In the genomic region with DNA sequence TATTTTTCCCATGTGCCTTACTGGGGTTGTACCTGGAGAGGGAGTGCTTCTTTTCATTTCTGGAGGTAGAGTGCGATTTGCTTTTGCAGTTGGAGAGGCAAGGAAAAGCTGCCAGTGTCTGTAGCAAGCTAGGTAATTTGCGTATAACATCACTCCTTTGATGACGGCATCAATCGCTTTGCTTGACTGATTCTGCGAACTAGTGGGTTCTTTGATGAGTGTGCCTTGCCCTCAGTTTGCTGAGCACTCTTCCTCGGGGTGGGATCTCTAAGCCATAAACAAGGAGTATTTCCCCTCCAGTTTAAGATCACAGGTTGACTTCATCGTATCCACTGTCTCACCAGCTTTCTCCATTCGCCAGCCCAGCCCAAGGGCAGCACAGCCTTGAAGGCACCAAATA, we compare ENCODE assay signal across 18 cellular contexts.
"Had no signal": no experiment of that assay in that cellular context is flagged by ENCODE, and none has a peak within 500 bp of the region (broad histone marks: within the 10 kb centered on the region; RNA-seq: fewer than 3 reads in every experiment).

No MANE protein-coding gene starts in this region.

- H3K4me1 ChIP-seq: neural progenitor cell had no signal

- H3K9me3 Mint-ChIP-seq: neural progenitor cell; stimulated activated naive B cell treated with anti-CD40 and anti-IgM and Interleukin-4, amounts not matched to agents 10 μg/mL and 1 μg/mL and 100 μg/mL, for 72 hours; type B pancreatic cell had no signal

- H2AFZ ChIP-seq: neural progenitor cell had no signal

- H3K9ac ChIP-seq: neural progenitor cell had no signal

- H3K27me3 Mint-ChIP-seq: activated naive CD8-positive, alpha-beta T cell; stimulated activated naive B cell treated with anti-CD40 and anti-IgM and Interleukin-4, amounts not matched to agents 10 μg/mL and 1 μg/mL and 100 μg/mL, for 72 hours; type B pancreatic cell had no signal

- H3K36me3 ChIP-seq: neural progenitor cell, right lobe of liver had no signal

- H3K27me3 ChIP-seq: neural progenitor cell, right lobe of liver had no signal

- H3K27ac ChIP-seq: neural progenitor cell, psoas muscle, right lobe of liver had no signal

- H3K36me3 Mint-ChIP-seq: activated naive CD8-positive, alpha-beta T cell; neural progenitor cell; stimulated activated naive B cell treated with anti-CD40 and anti-IgM and Interleukin-4, amounts not matched to agents 10 μg/mL and 1 μg/mL and 100 μg/mL, for 72 hours; type B pancreatic cell had no signal

- H3K9me3 ChIP-seq: psoas muscle, right lobe of liver had no signal

- H3K4me2 ChIP-seq: neural progenitor cell had no signal

- H3K4me3 Mint-ChIP-seq: activated CD8-positive, alpha-beta T cell treated with anti-CD3 and anti-CD28 coated beads, Interleukin-2, amount 10 ng/mL, durations not matched to agents 7 days and 5 days; activated naive CD8-positive, alpha-beta T cell; neural progenitor cell; stimulated activated naive B cell treated with anti-CD40 and anti-IgM and Interleukin-4, amounts not matched to agents 10 μg/mL and 1 μg/mL and 100 μg/mL, for 72 hours; type B pancreatic cell had no signal

- H3K4me3 ChIP-seq: lung, neural progenitor cell, psoas muscle, right lobe of liver had no signal

- DNase-seq: activated CD4-positive, CD25-positive, alpha-beta regulatory T cell treated with anti-CD3 and anti-CD28 coated beads, Interleukin-2, amount 50 U/mL, for 72 hours; activated CD8-positive, alpha-beta memory T cell treated with anti-CD3 and anti-CD28 coated beads, Interleukin-2, amount 50 U/mL, for 4 hours; activated CD8-positive, alpha-beta T cell treated with anti-CD3 and anti-CD28 coated beads, Interleukin-2, amount 10 ng/mL, durations not matched to agents 7 days and 5 days; amniotic stem cell; caudate nucleus; erythroblast; islet precursor cell; psoas muscle; right lobe of liver; stimulated activated CD4-positive, alpha-beta T cell treated with anti-CD3 and anti-CD28 coated beads, Interleukin-1b, Interleukin-23, amount 100 ng/mL, for 48 hours; stimulated activated naive B cell treated with anti-CD40 and anti-IgM and Interleukin-4, amounts not matched to agents 10 μg/mL and 1 μg/mL and 100 μg/mL, for 72 hours; substantia nigra; SW 1271; T-helper 9 cell had no signal

- ATAC-seq: activated CD8-positive, alpha-beta T cell treated with anti-CD3 and anti-CD28 coated beads, Interleukin-2, amount 10 ng/mL, durations not matched to agents 7 days and 5 days; psoas muscle; right lobe of liver; stimulated activated naive B cell treated with anti-CD40 and anti-IgM and Interleukin-4, amounts not matched to agents 10 μg/mL and 1 μg/mL and 100 μg/mL, for 72 hours had no signal
